In genomic region chr2:224611938-224612337, GRCh38 we compare ENCODE assay signal across 19 cellular contexts. TPM values are rescaled to one million over a fixed set of nuclear protein-coding genes. Genes with fewer than 3 reads are reported as not detected.
A peak's percentile ranks its signal among the peaks of the same experiment; 100 is the strongest.
DNase-seq lines count a peak whose midpoint lies in the region; ATAC-seq and TF ChIP-seq lines count a peak whose summit lies in the region.
"Had no signal": no experiment of that assay in that cellular context is flagged by ENCODE, and none has a peak within 500 bp of the region (broad histone marks: within the 10 kb centered on the region; RNA-seq: fewer than 3 reads in every experiment).

No MANE protein-coding gene starts in this region.

- H3K27me3 Mint-ChIP-seq in neural progenitor cell (ENCODE audit: insufficient read depth, low read depth) = peaks cover 3% of the 10 kb centered on the region

- TF ChIP-seq CTCF in GM12865 (IDR thresholded peaks at IDR 0.05; ENCODE audit: insufficient read depth, low read depth, low read length, missing control alignments) (peak; percentile 30), WERI-Rb-1 (IDR thresholded peaks at IDR 0.05; ENCODE audit: low read depth, low read length) (peak; percentile 66), neural progenitor cell (IDR thresholded peaks at IDR 0.05) (peak; percentile 17)

- H3K9ac ChIP-seq in neural progenitor cell = no peak overlapping the region
- H3K9ac ChIP-seq: BLaER1 treated with 17β-estradiol and CSF1 and Interleukin-3, amounts not matched to agents 10 nM and 100 nM had no signal

- H3K27me3 ChIP-seq in WERI-Rb-1 (ENCODE audit: insufficient read depth, low read depth, severe bottlenecking) (no peaks in the 10 kb centered on the region), neural progenitor cell (no peaks in the 10 kb centered on the region)
- H3K27me3 ChIP-seq: BLaER1 treated with 17β-estradiol and CSF1 and Interleukin-3, amounts not matched to agents 10 nM and 100 nM; ovary had no signal

- no peak overlapping the region for H3K4me3 Mint-ChIP-seq in neural progenitor cell

- H3K27ac ChIP-seq in WERI-Rb-1 (no peak overlapping the region), neural progenitor cell (no peak overlapping the region)
- H3K27ac ChIP-seq: BLaER1 treated with 17β-estradiol and CSF1 and Interleukin-3, amounts not matched to agents 10 nM and 100 nM; ovary; thoracic aorta had no signal

- no peaks in the 10 kb centered on the region for H3K79me2 ChIP-seq in neural progenitor cell (ENCODE audit: low read depth)

- DNase-seq in GM12865 (ENCODE audit: low read depth) = peak; percentile 20
- DNase-seq in HT-29 (ENCODE audit: low spot score) = peak; percentile 9
- peak; percentile 25 for DNase-seq in WERI-Rb-1
- DNase-seq in neural progenitor cell (ENCODE audit: low spot score) = no peak
- DNase-seq in superior temporal gyrus (ENCODE audit: extremely low spot score) = no peak
- no peak for DNase-seq in DMS 273 treated with DMSO at 0.1 percent for 48 hours (lab: John Stamatoyannopoulos, UW)
- DNase-seq: activated CD4-positive, alpha-beta T cell treated with anti-CD3 and anti-CD28 coated beads for 48 hours; activated CD8-positive, alpha-beta memory T cell treated with anti-CD3 and anti-CD28 coated beads, Interleukin-2, amount 50 U/mL, for 4 hours; DND-41; KBM-7; left ventricle myocardium superior; NCI-H1105 treated with DMSO at 0.1 percent for 48 hours; ovary; SIG-M5; stimulated activated CD4-positive, alpha-beta T cell treated with anti-CD3 and anti-CD28 coated beads, Interleukin-4, amount 100 ng/mL, for 4 hours; T1000 had no signal

- H3F3A ChIP-seq in neural progenitor cell (ENCODE audit: low read depth) = no peaks in the 10 kb centered on the region

- no peak for ATAC-seq in GM21737 (IDR thresholded peaks at IDR 0.05; ENCODE audit: unreplicated experiment)
- ATAC-seq: left ventricle myocardium superior had no signal

- H3K36me3 ChIP-seq in WERI-Rb-1 (no peaks in the 10 kb centered on the region), neural progenitor cell (no peaks in the 10 kb centered on the region)
- H3K36me3 ChIP-seq: BLaER1 treated with 17β-estradiol and CSF1 and Interleukin-3, amounts not matched to agents 10 nM and 100 nM; ovary; thoracic aorta had no signal

- no peaks in the 10 kb centered on the region for H3K36me3 Mint-ChIP-seq in neural progenitor cell

- no peaks in the 10 kb centered on the region for H4K20me1 ChIP-seq in neural progenitor cell (ENCODE audit: low read depth)
- H4K20me1 ChIP-seq: BLaER1 treated with 17β-estradiol and CSF1 and Interleukin-3, amounts not matched to agents 10 nM and 100 nM had no signal

- H3K9me3 ChIP-seq in WERI-Rb-1 (ENCODE audit: severe bottlenecking) = no peaks in the 10 kb centered on the region
- H3K9me3 ChIP-seq in neural progenitor cell (ENCODE audit: low read depth) = no peaks in the 10 kb centered on the region
- H3K9me3 ChIP-seq: BLaER1 treated with 17β-estradiol and CSF1 and Interleukin-3, amounts not matched to agents 10 nM and 100 nM; ovary; thoracic aorta had no signal

- no peak overlapping the region for H3K4me3 ChIP-seq in GM12865 (ENCODE audit: low read depth, low read length)
- H3K4me3 ChIP-seq in WERI-Rb-1 (ENCODE audit: low read depth, low read length) = no peak overlapping the region
- H3K4me3 ChIP-seq in neural progenitor cell = no peak overlapping the region
- H3K4me3 ChIP-seq: BLaER1 treated with 17β-estradiol and CSF1 and Interleukin-3, amounts not matched to agents 10 nM and 100 nM; ovary; thoracic aorta had no signal

- H3K4me2 ChIP-seq in neural progenitor cell = no peak overlapping the region
- H3K4me2 ChIP-seq: BLaER1 treated with 17β-estradiol and CSF1 and Interleukin-3, amounts not matched to agents 10 nM and 100 nM had no signal

- no peaks in the 10 kb centered on the region for H3K4me1 Mint-ChIP-seq in neural progenitor cell

- H3K27ac Mint-ChIP-seq in neural progenitor cell = no peak overlapping the region

- no peaks in the 10 kb centered on the region for H3K9me3 Mint-ChIP-seq in neural progenitor cell

- no peaks in the 10 kb centered on the region for H3K4me1 ChIP-seq in neural progenitor cell
- H3K4me1 ChIP-seq: BLaER1 treated with 17β-estradiol and CSF1 and Interleukin-3, amounts not matched to agents 10 nM and 100 nM had no signal

- H2AFZ ChIP-seq in neural progenitor cell (replicated peaks) = no peak overlapping the region

RNA-seq across cellular contexts. Expression of gene CUL3, which starts 26.8 kb away (rescaled TPM):
- total RNA-seq in HT-29 (2014; rRNA removed; shearing (Covaris generic)) = 29.3 and 30.3 TPM in 2 replicates
- 82.2 and 196 TPM in 2 replicates for total RNA-seq in neural progenitor cell (ENCODE audit: low replicate concordance)

Comparison
In these comparisons a context has a peak if more than half of its experiments do, and no peak if none do; other contexts are left out.
1. DNase-seq: peak in GM12865 (single experiment), HT-29 (single experiment) and WERI-Rb-1 (single experiment); none in neural progenitor cell (single experiment), superior temporal gyrus (single experiment) and DMS 273 treated with DMSO at 0.1 percent for 48 hours (single experiment).
2. Peak in every context shown above with its lines, with median percentiles within 50 percentile points of each other: CTCF ChIP-seq.